Comparison of ENCODE assay signal across 14 cellular contexts in genomic region chr14:29925736-29926135, GRCh38. TPM values are rescaled to one million over a fixed set of nuclear protein-coding genes. Genes with fewer than 3 reads are reported as not detected.
DNase-seq lines count a peak whose midpoint lies in the region; ATAC-seq and TF ChIP-seq lines count a peak whose summit lies in the region.
"Had no signal": no experiment of that assay in that cellular context is flagged by ENCODE, and none has a peak within 500 bp of the region (broad histone marks: within the 10 kb centered on the region; RNA-seq: fewer than 3 reads in every experiment).

No MANE protein-coding gene starts in this region.

- peaks cover 61% of the 10 kb centered on the region for H3K79me2 ChIP-seq in GM23248 (ENCODE audit: insufficient read depth)

- ATAC-seq in HG03280 (IDR thresholded peaks at IDR 0.05; ENCODE audit: unreplicated experiment): no peak
- no peak for ATAC-seq in effector memory CD8-positive, alpha-beta T cell (replicated peaks)
- no peak for ATAC-seq in activated CD8-positive, alpha-beta T cell treated with anti-CD3 and anti-CD28 coated beads for 36 hours
- ATAC-seq: psoas muscle had no signal

- H3K27ac ChIP-seq in GM23248 (peak overlapping the region; percentile 34; the same call in 1 of the 2 replicates), SJCRH30 (no peak overlapping the region)
- H3K27ac ChIP-seq: epithelial cell of prostate, HL-60, psoas muscle had no signal

- H3K4me2 ChIP-seq in GM23248 (ENCODE audit: unreplicated experiment): peak overlapping the region; percentile 96

- H3K27me3 Mint-ChIP-seq in effector memory CD8-positive, alpha-beta T cell: peaks cover 17 to 31% of the 10 kb centered on the region in 2 donors
- peaks cover 32% of the 10 kb centered on the region for H3K27me3 Mint-ChIP-seq in activated CD8-positive, alpha-beta T cell treated with anti-CD3 and anti-CD28 coated beads for 36 hours

- peaks cover 5 to 6% of the 10 kb centered on the region in 2 donors for H3K4me1 Mint-ChIP-seq in effector memory CD8-positive, alpha-beta T cell (ENCODE audit: low read depth in 2 of 2)
- H3K4me1 Mint-ChIP-seq in activated CD8-positive, alpha-beta T cell treated with anti-CD3 and anti-CD28 coated beads for 36 hours (ENCODE audit: low read depth): peaks cover 6% of the 10 kb centered on the region

- TF ChIP-seq CTCF in fibroblast of mammary gland (conservative IDR thresholded peaks at IDR 0.05; ENCODE audit: control insufficient read depth, insufficient read depth, low read depth, low read length): no peak
- no peak for TF ChIP-seq CTCF in activated CD8-positive, alpha-beta T cell treated with anti-CD3 and anti-CD28 coated beads for 36 hours (IDR thresholded peaks at IDR 0.05)

- H3K9me2 ChIP-seq in GM23248 (ENCODE audit: insufficient read depth): no peaks in the 10 kb centered on the region

- H3K9me3 ChIP-seq in GM23248 (ENCODE audit: low read depth): no peaks in the 10 kb centered on the region
- no peaks in the 10 kb centered on the region for H3K9me3 ChIP-seq in SJCRH30 (replicated peaks)
- H3K9me3 ChIP-seq: psoas muscle had no signal

- no peak overlapping the region for H2AFZ ChIP-seq in GM23248

- peaks cover 18 to 28% of the 10 kb centered on the region in 2 donors for H3K9me3 Mint-ChIP-seq in effector memory CD8-positive, alpha-beta T cell
- no peaks in the 10 kb centered on the region for H3K9me3 Mint-ChIP-seq in activated CD8-positive, alpha-beta T cell treated with anti-CD3 and anti-CD28 coated beads for 36 hours
- H3K9me3 Mint-ChIP-seq: activated naive CD8-positive, alpha-beta T cell treated with anti-CD3 and anti-CD28 coated beads for 36 hours; T-helper 1 cell treated with Interleukin-12 subunit alpha and Interleukin-12 subunit beta and Interleukin-4 antibody, amounts not matched to agents 30 μg/mL and 1 μg/mL, for 36 hours had no signal

- no peaks in the 10 kb centered on the region for H3K36me3 Mint-ChIP-seq in effector memory CD8-positive, alpha-beta T cell (ENCODE audit: insufficient read depth)
- peaks cover 2% of the 10 kb centered on the region for H3K36me3 Mint-ChIP-seq in activated CD8-positive, alpha-beta T cell treated with anti-CD3 and anti-CD28 coated beads for 36 hours (ENCODE audit: low read depth)

- H3K4me1 ChIP-seq in GM23248 (ENCODE audit: insufficient read depth) (peaks cover 50% of the 10 kb centered on the region), SJCRH30 (peaks cover 7% of the 10 kb centered on the region)

- no peaks in the 10 kb centered on the region for H4K20me1 ChIP-seq in GM23248 (ENCODE audit: insufficient read depth)

- H3F3A ChIP-seq in GM23248 (ENCODE audit: insufficient read depth): peaks cover 51% of the 10 kb centered on the region

- H3K4me3 ChIP-seq in GM23248 (peak overlapping the region; percentile 95), SJCRH30 (peak overlapping the region; percentile 73), fibroblast of mammary gland (ENCODE audit: control insufficient read depth, low read depth, low read length) (peak overlapping the region; percentile 96)

- DNase-seq in GM23248 (peak; percentile 51), SJCRH30 (peak in 1 of 2 experiments; percentile 22), fibroblast of mammary gland (ENCODE audit: low read depth) (peak; percentile 52), renal cortical epithelial cell (ENCODE audit: low read depth) (peak; percentile 64)
- no peak for DNase-seq in effector memory CD8-positive, alpha-beta T cell
- DNase-seq in activated T-cell treated with anti-CD3 and anti-CD28 coated beads, Interleukin-2, amount 50 U/mL, for 48 hours: no peak
- no peak for DNase-seq in activated CD8-positive, alpha-beta T cell treated with anti-CD3 and anti-CD28 coated beads for 36 hours
- DNase-seq: activated CD8-positive, alpha-beta memory T cell treated with anti-CD3 and anti-CD28 coated beads for 24 hours; activated naive CD8-positive, alpha-beta T cell treated with anti-CD3 and anti-CD28 coated beads for 36 hours; psoas muscle had no signal

- intact Hi-C loops in activated CD8-positive, alpha-beta T cell treated with anti-CD3 and anti-CD28 coated beads for 36 hours (cut with micrococcal nuclease): no loop called here

- WGBS in GM23248 (ENCODE audit: low coverage in 1 of 2, low lambda C conversion rate in 2 of 2, missing lambda C conversion rate in 2 of 2), 2 experiments: 40 to 52% methylated on average over 3 of the region's 3 CpGs

- in situ Hi-C loops in GM23248 (cut with MboI): no loop called here

- no peak overlapping the region for H3K4me3 Mint-ChIP-seq in effector memory CD8-positive, alpha-beta T cell
- no peak overlapping the region for H3K4me3 Mint-ChIP-seq in activated CD8-positive, alpha-beta T cell treated with anti-CD3 and anti-CD28 coated beads for 36 hours

- H3K27ac Mint-ChIP-seq in effector memory CD8-positive, alpha-beta T cell: no peak overlapping the region
- no peak overlapping the region for H3K27ac Mint-ChIP-seq in activated CD8-positive, alpha-beta T cell treated with anti-CD3 and anti-CD28 coated beads for 36 hours
- H3K27ac Mint-ChIP-seq: activated naive CD8-positive, alpha-beta T cell treated with anti-CD3 and anti-CD28 coated beads for 36 hours; T-helper 1 cell treated with Interleukin-12 subunit alpha and Interleukin-12 subunit beta and Interleukin-4 antibody, amounts not matched to agents 30 μg/mL and 1 μg/mL, for 36 hours had no signal

- H3K27me3 ChIP-seq in GM23248 (replicated peaks; ENCODE audit: insufficient read depth) (no peaks in the 10 kb centered on the region), SJCRH30 (no peaks in the 10 kb centered on the region)

- peak overlapping the region; percentile 73 for H3K9ac ChIP-seq in GM23248

- CTCF ChIA-PET in activated CD8-positive, alpha-beta T cell treated with anti-CD3 and anti-CD28 coated beads for 36 hours (lab: Charles Lee): no interaction called here

- no peaks in the 10 kb centered on the region for H3K36me3 ChIP-seq in GM23248 (ENCODE audit: low read depth)
- H3K36me3 ChIP-seq in SJCRH30: no peaks in the 10 kb centered on the region

- POLR2A ChIA-PET in activated CD8-positive, alpha-beta T cell treated with anti-CD3 and anti-CD28 coated beads for 36 hours (lab: Charles Lee): no interaction called here

RNA-seq across cellular contexts. Expression of gene PRKD1, which starts 1.9 kb away (rescaled TPM):
- total RNA-seq in GM23248 (2014; rRNA removed; shearing (Covaris generic)): 21.0 and 24.2 TPM in 2 replicates
- 28.1 and 30.7 TPM in 2 replicates for polyA plus RNA-seq in GM23248 (2016; fragmentation: Nextera tagmentation; extraction: Ambion mirVana)
- 11.0 and 11.6 TPM in 2 replicates for total RNA-seq in SJCRH30 (2014; rRNA removed; shearing (Covaris generic))
- total RNA-seq in renal cortical epithelial cell: 7.5 and 39.1 TPM in 2 replicates
- not detected for total RNA-seq in activated CD8-positive, alpha-beta T cell treated with anti-CD3 and anti-CD28 coated beads for 36 hours
- total RNA-seq: activated naive CD8-positive, alpha-beta T cell treated with anti-CD3 and anti-CD28 coated beads for 36 hours had no signal

Comparison
In these comparisons a context has a peak if more than half of its experiments do, and no peak if none do; other contexts are left out.
1. DNase-seq: peak in GM23248 (single experiment), fibroblast of mammary gland (single experiment) and renal cortical epithelial cell (single experiment); none in effector memory CD8-positive, alpha-beta T cell (0 of 3), activated T-cell treated with anti-CD3 and anti-CD28 coated beads, Interleukin-2, amount 50 U/mL, for 48 hours (0 of 2) and activated CD8-positive, alpha-beta T cell treated with anti-CD3 and anti-CD28 coated beads for 36 hours (single experiment).
2. Peak in every context shown above with its lines, with median percentiles within 50 percentile points of each other: H3K4me3 ChIP-seq.